In the genomic region with DNA sequence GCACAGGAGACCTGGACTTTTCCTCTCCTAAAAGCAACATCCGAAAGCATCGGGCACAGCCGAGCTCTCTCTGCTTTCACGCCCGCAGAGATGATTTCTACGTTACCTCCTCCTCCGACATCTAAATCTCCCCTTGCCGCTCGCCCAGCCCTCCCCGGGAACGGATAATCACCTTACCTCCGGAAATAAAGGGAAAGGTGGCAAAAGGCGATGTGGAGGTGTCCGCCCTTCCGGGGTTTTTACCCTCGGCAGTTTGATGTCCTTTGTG, we compare ENCODE assay signal across 2 cellular contexts.
A peak's percentile ranks its signal among the peaks of the same experiment; 100 is the strongest.
TF ChIP-seq lines count a peak whose summit lies in the region.

No MANE protein-coding gene starts in this region.

TF ChIP-seq in A549, 52 proteins besides CTCF, POLR2A, EP300 and RAD21 (continued from another document):
- TF ChIP-seq, protein P1, sequence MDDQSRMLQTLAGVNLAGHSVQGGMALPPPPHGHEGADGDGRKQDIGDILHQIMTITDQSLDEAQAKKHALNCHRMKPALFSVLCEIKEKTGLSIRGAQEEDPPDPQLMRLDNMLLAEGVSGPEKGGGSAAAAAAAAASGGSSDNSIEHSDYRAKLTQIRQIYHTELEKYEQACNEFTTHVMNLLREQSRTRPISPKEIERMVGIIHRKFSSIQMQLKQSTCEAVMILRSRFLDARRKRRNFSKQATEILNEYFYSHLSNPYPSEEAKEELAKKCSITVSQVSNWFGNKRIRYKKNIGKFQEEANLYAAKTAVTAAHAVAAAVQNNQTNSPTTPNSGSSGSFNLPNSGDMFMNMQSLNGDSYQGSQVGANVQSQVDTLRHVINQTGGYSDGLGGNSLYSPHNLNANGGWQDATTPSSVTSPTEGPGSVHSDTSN (IDR thresholded peaks at IDR 0.05): no peak
- TF ChIP-seq ZC3H11A (IDR thresholded peaks at IDR 0.05) (no peak), ZFP36 (IDR thresholded peaks at IDR 0.05; ENCODE audit: borderline replicate concordance, partially characterized antibody) (no peak)

TF ChIP-seq in K562, 482 proteins besides CTCF, POLR2A, EP300 and RAD21 (continued from another document):
- TF ChIP-seq, protein P2, sequence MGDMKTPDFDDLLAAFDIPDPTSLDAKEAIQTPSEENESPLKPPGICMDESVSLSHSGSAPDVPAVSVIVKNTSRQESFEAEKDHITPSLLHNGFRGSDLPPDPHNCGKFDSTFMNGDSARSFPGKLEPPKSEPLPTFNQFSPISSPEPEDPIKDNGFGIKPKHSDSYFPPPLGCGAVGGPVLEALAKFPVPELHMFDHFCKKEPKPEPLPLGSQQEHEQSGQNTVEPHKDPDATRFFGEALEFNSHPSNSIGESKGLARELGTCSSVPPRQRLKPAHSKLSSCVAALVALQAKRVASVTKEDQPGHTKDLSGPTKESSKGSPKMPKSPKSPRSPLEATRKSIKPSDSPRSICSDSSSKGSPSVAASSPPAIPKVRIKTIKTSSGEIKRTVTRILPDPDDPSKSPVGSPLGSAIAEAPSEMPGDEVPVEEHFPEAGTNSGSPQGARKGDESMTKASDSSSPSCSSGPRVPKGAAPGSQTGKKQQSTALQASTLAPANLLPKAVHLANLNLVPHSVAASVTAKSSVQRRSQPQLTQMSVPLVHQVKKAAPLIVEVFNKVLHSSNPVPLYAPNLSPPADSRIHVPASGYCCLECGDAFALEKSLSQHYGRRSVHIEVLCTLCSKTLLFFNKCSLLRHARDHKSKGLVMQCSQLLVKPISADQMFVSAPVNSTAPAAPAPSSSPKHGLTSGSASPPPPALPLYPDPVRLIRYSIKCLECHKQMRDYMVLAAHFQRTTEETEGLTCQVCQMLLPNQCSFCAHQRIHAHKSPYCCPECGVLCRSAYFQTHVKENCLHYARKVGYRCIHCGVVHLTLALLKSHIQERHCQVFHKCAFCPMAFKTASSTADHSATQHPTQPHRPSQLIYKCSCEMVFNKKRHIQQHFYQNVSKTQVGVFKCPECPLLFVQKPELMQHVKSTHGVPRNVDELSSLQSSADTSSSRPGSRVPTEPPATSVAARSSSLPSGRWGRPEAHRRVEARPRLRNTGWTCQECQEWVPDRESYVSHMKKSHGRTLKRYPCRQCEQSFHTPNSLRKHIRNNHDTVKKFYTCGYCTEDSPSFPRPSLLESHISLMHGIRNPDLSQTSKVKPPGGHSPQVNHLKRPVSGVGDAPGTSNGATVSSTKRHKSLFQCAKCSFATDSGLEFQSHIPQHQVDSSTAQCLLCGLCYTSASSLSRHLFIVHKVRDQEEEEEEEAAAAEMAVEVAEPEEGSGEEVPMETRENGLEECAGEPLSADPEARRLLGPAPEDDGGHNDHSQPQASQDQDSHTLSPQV (IDR thresholded peaks at IDR 0.05): no peak
- TF ChIP-seq MYNN (IDR thresholded peaks at IDR 0.05) (no peak), MYNN (CRISPR knock-in tag; IDR thresholded peaks at IDR 0.05) (no peak), HSF4 (CRISPR knock-in tag; IDR thresholded peaks at IDR 0.05; ENCODE audit: borderline replicate concordance) (no peak), ELF1 (tag; IDR thresholded peaks at IDR 0.05) (peak; percentile 41; the same call in 1 of the 2 replicates), L3MBTL2 (IDR thresholded peaks at IDR 0.05) (no peak), CTBP1 (IDR thresholded peaks at IDR 0.05; ENCODE audit: borderline replicate concordance) (no peak), CHD4 (IDR thresholded peaks at IDR 0.05; ENCODE audit: insufficient read depth, insufficient replicate concordance, low read depth, low read length, poor library complexity, severe bottlenecking) (no peak), RBM22 (IDR thresholded peaks at IDR 0.05; ENCODE audit: low read depth, low read length, poor library complexity, severe bottlenecking) (no peak), MBD2 (IDR thresholded peaks at IDR 0.05; ENCODE audit: borderline replicate concordance, low read depth) (0 out of 2 replicates have a peak, but pooled peaks have one; percentile 12), ZBTB7A (IDR thresholded peaks at IDR 0.05; ENCODE audit: borderline replicate concordance, control insufficient read depth, low read depth, low read length) (0 out of 2 replicates have a peak, but pooled peaks have one; percentile 0), E2F3 (CRISPR knock-in tag; IDR thresholded peaks at IDR 0.05) (no peak), NR2C1 (IDR thresholded peaks at IDR 0.05) (no peak), NR2C1 (tag; IDR thresholded peaks at IDR 0.05) (no peak), SMARCC2 (IDR thresholded peaks at IDR 0.05; ENCODE audit: low read depth) (no peak), BCL6 (CRISPR knock-in tag; IDR thresholded peaks at IDR 0.05) (no peak), TCFL5 (CRISPR knock-in tag; conservative IDR thresholded peaks at IDR 0.05) (no peak), RFX1 (IDR thresholded peaks at IDR 0.05) (no peak), DMBX1 (CRISPR knock-in tag; IDR thresholded peaks at IDR 0.05; ENCODE audit: borderline replicate concordance) (no peak), BRD4 (IDR thresholded peaks at IDR 0.05) (peak; percentile 93; the same call in 1 of the 2 replicates), ZNF274 (IDR thresholded peaks at IDR 0.05; ENCODE audit: borderline replicate concordance, low read depth, low read length) (no peak), MAFK (IDR thresholded peaks at IDR 0.05; ENCODE audit: low read length) (no peak), HDAC3 (IDR thresholded peaks at IDR 0.05; ENCODE audit: borderline replicate concordance, partially characterized antibody) (peak; percentile 13), ZNF436 (CRISPR knock-in tag; IDR thresholded peaks at IDR 0.05) (no peak), GTF2E2 (tag; IDR thresholded peaks at IDR 0.05) (no peak), ZNF551 (CRISPR knock-in tag; IDR thresholded peaks at IDR 0.05) (no peak), HMG20A (CRISPR knock-in tag; conservative IDR thresholded peaks at IDR 0.05) (no peak), SPI1 (IDR thresholded peaks at IDR 0.05; ENCODE audit: borderline replicate concordance, low read depth, low read length) (no peak), POLR2H (tag; IDR thresholded peaks at IDR 0.05; ENCODE audit: low read depth) (no peak), GATAD2A (IDR thresholded peaks at IDR 0.05) (0 out of 2 replicates have a peak, but pooled peaks have one; percentile 2), ZNF668 (CRISPR knock-in tag; IDR thresholded peaks at IDR 0.05) (no peak), YY1 (IDR thresholded peaks at IDR 0.05; ENCODE audit: borderline replicate concordance in 1 of 3, control insufficient read depth in 1 of 3, extremely low read depth in 1 of 3, insufficient read depth in 3 of 3, insufficient read length in 1 of 3, insufficient replicate concordance in 2 of 3, low read depth in 1 of 3, low read length in 2 of 3) (peak in 1 of 3 experiments; percentile 18), ZNF143 (CRISPR knock-in tag; IDR thresholded peaks at IDR 0.05) (no peak), ZNF282 (CRISPR knock-in tag; IDR thresholded peaks at IDR 0.05) (no peak), RBBP5 (IDR thresholded peaks at IDR 0.05; ENCODE audit: borderline replicate concordance, insufficient read depth, low read length, poor library complexity, severe bottlenecking) (peak; percentile 46), NFRKB (IDR thresholded peaks at IDR 0.05; ENCODE audit: low read depth) (0 out of 2 replicates have a peak, but pooled peaks have one; percentile 65), CCNT2 (IDR thresholded peaks at IDR 0.05; ENCODE audit: borderline replicate concordance, extremely low read depth, insufficient read length, low read depth, low read length) (no peak), MCM3 (IDR thresholded peaks at IDR 0.05) (no peak), TSC22D4 (tag; IDR thresholded peaks at IDR 0.05) (no peak), PRPF4 (IDR thresholded peaks at IDR 0.05; ENCODE audit: insufficient read depth, low read depth, low read length, poor library complexity, severe bottlenecking) (peak; percentile 38)
- TF ChIP-seq, protein P3, sequence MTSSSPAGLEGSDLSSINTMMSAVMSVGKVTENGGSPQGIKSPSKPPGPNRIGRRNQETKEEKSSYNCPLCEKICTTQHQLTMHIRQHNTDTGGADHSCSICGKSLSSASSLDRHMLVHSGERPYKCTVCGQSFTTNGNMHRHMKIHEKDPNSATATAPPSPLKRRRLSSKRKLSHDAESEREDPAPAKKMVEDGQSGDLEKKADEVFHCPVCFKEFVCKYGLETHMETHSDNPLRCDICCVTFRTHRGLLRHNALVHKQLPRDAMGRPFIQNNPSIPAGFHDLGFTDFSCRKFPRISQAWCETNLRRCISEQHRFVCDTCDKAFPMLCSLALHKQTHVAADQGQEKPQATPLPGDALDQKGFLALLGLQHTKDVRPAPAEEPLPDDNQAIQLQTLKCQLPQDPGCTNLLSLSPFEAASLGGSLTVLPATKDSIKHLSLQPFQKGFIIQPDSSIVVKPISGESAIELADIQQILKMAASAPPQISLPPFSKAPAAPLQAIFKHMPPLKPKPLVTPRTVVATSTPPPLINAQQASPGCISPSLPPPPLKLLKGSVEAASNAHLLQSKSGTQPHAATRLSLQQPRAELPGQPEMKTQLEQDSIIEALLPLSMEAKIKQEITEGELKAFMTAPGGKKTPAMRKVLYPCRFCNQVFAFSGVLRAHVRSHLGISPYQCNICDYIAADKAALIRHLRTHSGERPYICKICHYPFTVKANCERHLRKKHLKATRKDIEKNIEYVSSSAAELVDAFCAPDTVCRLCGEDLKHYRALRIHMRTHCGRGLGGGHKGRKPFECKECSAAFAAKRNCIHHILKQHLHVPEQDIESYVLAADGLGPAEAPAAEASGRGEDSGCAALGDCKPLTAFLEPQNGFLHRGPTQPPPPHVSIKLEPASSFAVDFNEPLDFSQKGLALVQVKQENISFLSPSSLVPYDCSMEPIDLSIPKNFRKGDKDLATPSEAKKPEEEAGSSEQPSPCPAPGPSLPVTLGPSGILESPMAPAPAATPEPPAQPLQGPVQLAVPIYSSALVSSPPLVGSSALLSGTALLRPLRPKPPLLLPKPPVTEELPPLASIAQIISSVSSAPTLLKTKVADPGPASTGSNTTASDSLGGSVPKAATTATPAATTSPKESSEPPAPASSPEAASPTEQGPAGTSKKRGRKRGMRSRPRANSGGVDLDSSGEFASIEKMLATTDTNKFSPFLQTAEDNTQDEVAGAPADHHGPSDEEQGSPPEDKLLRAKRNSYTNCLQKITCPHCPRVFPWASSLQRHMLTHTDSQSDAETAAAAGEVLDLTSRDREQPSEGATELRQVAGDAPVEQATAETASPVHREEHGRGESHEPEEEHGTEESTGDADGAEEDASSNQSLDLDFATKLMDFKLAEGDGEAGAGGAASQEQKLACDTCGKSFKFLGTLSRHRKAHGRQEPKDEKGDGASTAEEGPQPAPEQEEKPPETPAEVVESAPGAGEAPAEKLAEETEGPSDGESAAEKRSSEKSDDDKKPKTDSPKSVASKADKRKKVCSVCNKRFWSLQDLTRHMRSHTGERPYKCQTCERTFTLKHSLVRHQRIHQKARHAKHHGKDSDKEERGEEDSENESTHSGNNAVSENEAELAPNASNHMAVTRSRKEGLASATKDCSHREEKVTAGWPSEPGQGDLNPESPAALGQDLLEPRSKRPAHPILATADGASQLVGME (CRISPR knock-in tag; IDR thresholded peaks at IDR 0.05): no peak
- TF ChIP-seq, protein P4, sequence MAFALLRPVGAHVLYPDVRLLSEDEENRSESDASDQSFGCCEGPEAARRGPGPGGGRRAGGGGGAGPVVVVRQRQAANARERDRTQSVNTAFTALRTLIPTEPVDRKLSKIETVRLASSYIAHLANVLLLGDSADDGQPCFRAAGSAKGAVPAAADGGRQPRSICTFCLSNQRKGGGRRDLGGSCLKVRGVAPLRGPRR (CRISPR knock-in tag; IDR thresholded peaks at IDR 0.05): no peak
- TF ChIP-seq, protein P5, sequence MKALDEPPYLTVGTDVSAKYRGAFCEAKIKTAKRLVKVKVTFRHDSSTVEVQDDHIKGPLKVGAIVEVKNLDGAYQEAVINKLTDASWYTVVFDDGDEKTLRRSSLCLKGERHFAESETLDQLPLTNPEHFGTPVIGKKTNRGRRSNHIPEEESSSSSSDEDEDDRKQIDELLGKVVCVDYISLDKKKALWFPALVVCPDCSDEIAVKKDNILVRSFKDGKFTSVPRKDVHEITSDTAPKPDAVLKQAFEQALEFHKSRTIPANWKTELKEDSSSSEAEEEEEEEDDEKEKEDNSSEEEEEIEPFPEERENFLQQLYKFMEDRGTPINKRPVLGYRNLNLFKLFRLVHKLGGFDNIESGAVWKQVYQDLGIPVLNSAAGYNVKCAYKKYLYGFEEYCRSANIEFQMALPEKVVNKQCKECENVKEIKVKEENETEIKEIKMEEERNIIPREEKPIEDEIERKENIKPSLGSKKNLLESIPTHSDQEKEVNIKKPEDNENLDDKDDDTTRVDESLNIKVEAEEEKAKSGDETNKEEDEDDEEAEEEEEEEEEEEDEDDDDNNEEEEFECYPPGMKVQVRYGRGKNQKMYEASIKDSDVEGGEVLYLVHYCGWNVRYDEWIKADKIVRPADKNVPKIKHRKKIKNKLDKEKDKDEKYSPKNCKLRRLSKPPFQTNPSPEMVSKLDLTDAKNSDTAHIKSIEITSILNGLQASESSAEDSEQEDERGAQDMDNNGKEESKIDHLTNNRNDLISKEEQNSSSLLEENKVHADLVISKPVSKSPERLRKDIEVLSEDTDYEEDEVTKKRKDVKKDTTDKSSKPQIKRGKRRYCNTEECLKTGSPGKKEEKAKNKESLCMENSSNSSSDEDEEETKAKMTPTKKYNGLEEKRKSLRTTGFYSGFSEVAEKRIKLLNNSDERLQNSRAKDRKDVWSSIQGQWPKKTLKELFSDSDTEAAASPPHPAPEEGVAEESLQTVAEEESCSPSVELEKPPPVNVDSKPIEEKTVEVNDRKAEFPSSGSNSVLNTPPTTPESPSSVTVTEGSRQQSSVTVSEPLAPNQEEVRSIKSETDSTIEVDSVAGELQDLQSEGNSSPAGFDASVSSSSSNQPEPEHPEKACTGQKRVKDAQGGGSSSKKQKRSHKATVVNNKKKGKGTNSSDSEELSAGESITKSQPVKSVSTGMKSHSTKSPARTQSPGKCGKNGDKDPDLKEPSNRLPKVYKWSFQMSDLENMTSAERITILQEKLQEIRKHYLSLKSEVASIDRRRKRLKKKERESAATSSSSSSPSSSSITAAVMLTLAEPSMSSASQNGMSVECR (CRISPR knock-in tag; IDR thresholded peaks at IDR 0.05): no peak
- TF ChIP-seq, protein P6, sequence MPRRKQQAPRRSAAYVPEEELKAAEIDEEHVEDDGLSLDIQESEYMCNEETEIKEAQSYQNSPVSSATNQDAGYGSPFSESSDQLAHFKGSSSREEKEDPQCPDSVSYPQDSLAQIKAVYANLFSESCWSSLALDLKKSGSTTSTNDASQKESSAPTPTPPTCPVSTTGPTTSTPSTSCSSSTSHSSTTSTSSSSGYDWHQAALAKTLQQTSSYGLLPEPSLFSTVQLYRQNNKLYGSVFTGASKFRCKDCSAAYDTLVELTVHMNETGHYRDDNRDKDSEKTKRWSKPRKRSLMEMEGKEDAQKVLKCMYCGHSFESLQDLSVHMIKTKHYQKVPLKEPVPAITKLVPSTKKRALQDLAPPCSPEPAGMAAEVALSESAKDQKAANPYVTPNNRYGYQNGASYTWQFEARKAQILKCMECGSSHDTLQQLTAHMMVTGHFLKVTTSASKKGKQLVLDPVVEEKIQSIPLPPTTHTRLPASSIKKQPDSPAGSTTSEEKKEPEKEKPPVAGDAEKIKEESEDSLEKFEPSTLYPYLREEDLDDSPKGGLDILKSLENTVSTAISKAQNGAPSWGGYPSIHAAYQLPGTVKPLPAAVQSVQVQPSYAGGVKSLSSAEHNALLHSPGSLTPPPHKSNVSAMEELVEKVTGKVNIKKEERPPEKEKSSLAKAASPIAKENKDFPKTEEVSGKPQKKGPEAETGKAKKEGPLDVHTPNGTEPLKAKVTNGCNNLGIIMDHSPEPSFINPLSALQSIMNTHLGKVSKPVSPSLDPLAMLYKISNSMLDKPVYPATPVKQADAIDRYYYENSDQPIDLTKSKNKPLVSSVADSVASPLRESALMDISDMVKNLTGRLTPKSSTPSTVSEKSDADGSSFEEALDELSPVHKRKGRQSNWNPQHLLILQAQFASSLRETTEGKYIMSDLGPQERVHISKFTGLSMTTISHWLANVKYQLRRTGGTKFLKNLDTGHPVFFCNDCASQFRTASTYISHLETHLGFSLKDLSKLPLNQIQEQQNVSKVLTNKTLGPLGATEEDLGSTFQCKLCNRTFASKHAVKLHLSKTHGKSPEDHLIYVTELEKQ (CRISPR knock-in tag; IDR thresholded peaks at IDR 0.05): no peak
